19 cellular contexts compared by ENCODE assay signal in the genomic region with DNA sequence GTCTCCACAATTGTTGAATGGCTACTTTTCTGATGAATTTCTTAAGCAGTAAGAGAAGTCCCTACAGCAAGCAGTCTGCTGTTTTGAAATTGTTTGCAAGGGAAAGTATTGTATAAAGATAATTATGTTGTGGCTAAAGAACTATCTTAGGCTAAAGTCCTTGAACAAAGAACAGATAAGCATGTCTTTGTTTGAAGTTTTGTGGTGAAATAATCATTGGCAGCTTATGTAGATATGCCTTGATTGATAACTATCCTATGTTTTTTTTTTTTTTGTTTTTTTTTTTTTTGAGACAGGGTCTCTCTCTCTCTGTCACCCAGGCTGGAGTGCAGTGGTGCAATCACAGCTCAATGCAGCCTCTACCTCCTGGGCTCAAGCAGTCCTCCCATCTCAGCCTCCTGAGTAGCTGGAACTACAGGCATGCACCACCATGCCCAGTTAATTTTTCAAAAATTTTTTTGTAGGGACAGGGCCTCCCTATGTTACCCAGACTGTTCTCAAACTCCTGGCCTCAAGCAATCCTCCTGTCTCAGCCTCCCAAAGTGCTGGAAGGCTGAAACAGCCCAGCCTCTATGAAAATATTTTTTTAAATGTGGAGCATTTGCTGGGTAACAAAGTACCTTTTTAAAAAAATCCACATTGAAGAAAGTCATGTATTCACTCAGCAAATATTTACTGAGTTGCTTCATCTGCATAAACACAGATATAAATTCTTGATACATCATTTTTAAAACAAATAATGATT.
DNase-seq lines count a peak whose midpoint lies in the region; ATAC-seq, FAIRE-seq and TF ChIP-seq lines count a peak whose summit lies in the region.
"Had no signal": no experiment of that assay in that cellular context is flagged by ENCODE, and none has a peak within 500 bp of the region (broad histone marks: within the 10 kb centered on the region; RNA-seq: fewer than 3 reads in every experiment).

No MANE protein-coding gene starts in this region.

- H2AK5ac ChIP-seq in IMR-90 (ENCODE audit: low read depth, low read length): no peak overlapping the region
- no peak overlapping the region for H2AK5ac ChIP-seq in mesenchymal stem cell (ENCODE audit: low read length, severe bottlenecking)

- no peak overlapping the region for H3K56ac ChIP-seq in IMR-90 (ENCODE audit: extremely low read depth, insufficient read depth, low read length)

- CTCF ChIA-PET in A549 (lab: Yijun Ruan, JAX) (interaction anchor here (0.7 to 1.6 kb wide), 4 partner anchors 14 to 447 kb away, joined by 3 to 5 read pairs (median 4); no protein-coding TSS in a partner anchor), IMR-90 (lab: Yijun Ruan, JAX) (no interaction called here)

- H2AK9ac ChIP-seq in IMR-90 (replicated peaks; ENCODE audit: low read depth, low read length, poor library complexity): no peak overlapping the region

- POLR2A ChIA-PET in A549 (lab: Yijun Ruan, JAX): no interaction called here
- POLR2A ChIA-PET in IMR-90 (lab: Charles Lee; ENCODE audit: unreplicated experiment): no interaction called here

- H3K4ac ChIP-seq in IMR-90 (ENCODE audit: low read depth, low read length): no peak overlapping the region
- H3K4ac ChIP-seq in mesenchymal stem cell (ENCODE audit: low read depth in 1 of 2, low read length in 2 of 2): no peak overlapping the region

- TF ChIP-seq RAD21 in A549 (conservative IDR thresholded peaks at IDR 0.05 in 1 of 2, IDR thresholded peaks at IDR 0.05 in 1 of 2) (no peak), IMR-90 (IDR thresholded peaks at IDR 0.05; ENCODE audit: low read length) (no peak)

- H3K9me1 ChIP-seq in IMR-90 (ENCODE audit: insufficient read depth, low read length): no peaks in the 10 kb centered on the region

- H3K4me2 ChIP-seq in A549 (peak overlapping the region; percentile 44), IMR-90 (ENCODE audit: low read depth, low read length) (no peak overlapping the region), mesenchymal stem cell (ENCODE audit: low read length, poor library complexity, severe bottlenecking) (no peak overlapping the region)
- H3K4me2 ChIP-seq: KMS-11 had no signal

- H2AFZ ChIP-seq in IMR-90 (replicated peaks; ENCODE audit: low read length, poor library complexity) (no peak overlapping the region), mesenchymal stem cell (ENCODE audit: low read depth, low read length) (no peak overlapping the region)

- TF ChIP-seq EP300 in A549 (IDR thresholded peaks at IDR 0.05): no peak

- H3K27ac ChIP-seq in A549 (no peak overlapping the region), IMR-90 (ENCODE audit: insufficient read depth, low read length) (no peak overlapping the region), epithelial cell of prostate (peak overlapping the region; percentile 1), mesenchymal stem cell (ENCODE audit: low read length, poor library complexity, severe bottlenecking) (no peak overlapping the region)
- H3K27ac ChIP-seq: HL-60, KMS-11, SJSA1 had no signal

- H3K14ac ChIP-seq in IMR-90 (replicated peaks; ENCODE audit: low read depth, low read length): no peak overlapping the region
- no peak overlapping the region for H3K14ac ChIP-seq in mesenchymal stem cell (ENCODE audit: low read length in 2 of 2)

- no peak overlapping the region for H2BK20ac ChIP-seq in IMR-90 (ENCODE audit: low read depth, low read length)

- H3K9me3 ChIP-seq in A549 (no peaks in the 10 kb centered on the region), IMR-90 (ENCODE audit: control insufficient read depth, insufficient read depth, low read length) (no peaks in the 10 kb centered on the region), mesenchymal stem cell (ENCODE audit: control insufficient read depth, low read length) (no peaks in the 10 kb centered on the region)
- H3K9me3 ChIP-seq: SJSA1 had no signal

- FAIRE-seq in A549 (lab: Jason Lieb, UNC): no peak
- FAIRE-seq: H1, RCC 7860 had no signal

- dilution Hi-C loops in IMR-90 (cut with HindIII; ENCODE audit: low sequenced_read_pairs, unreplicated experiment): no loop called here

- no peak overlapping the region for H2BK12ac ChIP-seq in mesenchymal stem cell (ENCODE audit: low read length in 2 of 2)

- no peak for TF ChIP-seq POLR2A in A549 (IDR thresholded peaks at IDR 0.05; ENCODE audit: low read length)
- TF ChIP-seq POLR2A in IMR-90 (IDR thresholded peaks at IDR 0.05; ENCODE audit: low read depth, low read length): no peak

- BruUV-seq in IMR-90 (replicated peaks; lab: Mats Ljungman, UMichigan): no TSS peak

- H2BK120ac ChIP-seq in IMR-90 (ENCODE audit: low read depth, low read length): no peak overlapping the region
- H2BK120ac ChIP-seq in mesenchymal stem cell (ENCODE audit: low read depth, low read length): no peak overlapping the region

- in situ Hi-C loops in IMR-90 (cut with MboI; ENCODE audit: low sequenced_read_pairs): no loop called here

- H4K20me1 ChIP-seq in IMR-90 (ENCODE audit: insufficient read depth, low read length): no peaks in the 10 kb centered on the region

- no peak overlapping the region for H3K23ac ChIP-seq in IMR-90 (ENCODE audit: low read depth, low read length)
- no peak overlapping the region for H3K23ac ChIP-seq in mesenchymal stem cell (ENCODE audit: low read length in 2 of 2)

- H3K27me3 ChIP-seq in IMR-90 (ENCODE audit: control insufficient read depth, insufficient read depth, low read length) (peaks cover 4% of the 10 kb centered on the region; the same call in 1 of the 2 replicates), mesenchymal stem cell (ENCODE audit: control insufficient read depth in 1 of 2, insufficient read depth in 1 of 2, low read length in 2 of 2) (no peaks in the 10 kb centered on the region)

- no peaks in the 10 kb centered on the region for H3K36me3 ChIP-seq in IMR-90 (ENCODE audit: control insufficient read depth, insufficient read depth, low read length)
- no peaks in the 10 kb centered on the region for H3K36me3 ChIP-seq in mesenchymal stem cell (ENCODE audit: control insufficient read depth in 1 of 2, insufficient read depth in 2 of 2, low read depth in 1 of 2, low read length in 2 of 2)
- H3K36me3 ChIP-seq: SJSA1 had no signal

- no peak overlapping the region for H3K4me3 ChIP-seq in A549
- H3K4me3 ChIP-seq in IMR-90 (ENCODE audit: insufficient read depth, low read depth, low read length): no peak overlapping the region
- H3K4me3 ChIP-seq in mesenchymal stem cell (ENCODE audit: insufficient read depth in 1 of 2, low read depth in 1 of 2, low read length in 2 of 2): no peak overlapping the region
- H3K4me3 ChIP-seq: SJSA1 had no signal

- H4K8ac ChIP-seq in IMR-90 (ENCODE audit: low read depth in 2 of 2, low read length in 2 of 2) (no peak overlapping the region), mesenchymal stem cell (ENCODE audit: low read length) (no peak overlapping the region)

- H2BK15ac ChIP-seq in IMR-90 (ENCODE audit: low read depth, low read length): no peak overlapping the region
- H2BK15ac ChIP-seq in mesenchymal stem cell (ENCODE audit: low read depth, poor library complexity, severe bottlenecking): no peak overlapping the region

- no peaks in the 10 kb centered on the region for H3K79me1 ChIP-seq in IMR-90 (ENCODE audit: low read depth in 1 of 2, low read length in 2 of 2)
- H3K79me1 ChIP-seq in mesenchymal stem cell (replicated peaks; ENCODE audit: low read length, poor library complexity, severe bottlenecking): no peaks in the 10 kb centered on the region

- H3K9ac ChIP-seq in IMR-90 (ENCODE audit: low read depth, low read length): no peak overlapping the region
- H3K9ac ChIP-seq in mesenchymal stem cell (ENCODE audit: low read length): no peak overlapping the region
- H3K9ac ChIP-seq: KMS-11 had no signal

- intact Hi-C loops in IMR-90 (cut with micrococcal nuclease): no loop called here

- ATAC-seq in A549 (no peak), IMR-90 (ENCODE audit: low read depth) (no peak)
- ATAC-seq: HCT116 had no signal

- DNase-seq in A549 (ENCODE audit: low read depth in 1 of 2, low spot score in 1 of 2): no peak
- DNase-seq in IMR-90: peak; percentile 13
- no peak for DNase-seq in epithelial cell of prostate (ENCODE audit: low read depth, low spot score)
- peak; percentile 62 for DNase-seq in mesenchymal stem cell
- DNase-seq in GM10266 (ENCODE audit: extremely low spot score): no peak
- no peak for DNase-seq in amygdala (lab: John Stamatoyannopoulos, UW)
- DNase-seq in activated gamma-delta T cell (lab: John Stamatoyannopoulos, UW): no peak
- DNase-seq: 8988T; NCI-H1105; NCI-H2029 treated with DMSO at 0.1 percent for 48 hours; NCI-H510A treated with DMSO at 0.1 percent for 48 hours; NCI-H774; NK-92 treated with Interleukin-12 subunit alpha and Interleukin-12 subunit beta, amount 100 ng/mL, for 24 hours had no signal

- TF ChIP-seq CTCF in A549 (IDR thresholded peaks at IDR 0.05) (no peak), IMR-90 (conservative IDR thresholded peaks at IDR 0.05; ENCODE audit: low read depth, low read length) (no peak), GM10266 (IDR thresholded peaks at IDR 0.05; ENCODE audit: control insufficient read depth, insufficient read depth, low read depth, missing control alignments) (no peak)

- H3K4me1 ChIP-seq in A549 (peaks cover 27% of the 10 kb centered on the region), IMR-90 (ENCODE audit: control insufficient read depth, insufficient read depth, low read length) (peaks cover 14% of the 10 kb centered on the region), mesenchymal stem cell (ENCODE audit: control insufficient read depth, insufficient read depth, low read depth, low read length) (no peaks in the 10 kb centered on the region)

- H4K5ac ChIP-seq in IMR-90 (ENCODE audit: low read depth, low read length): no peak overlapping the region

- H3K18ac ChIP-seq in IMR-90 (ENCODE audit: low read depth, low read length) (no peak overlapping the region), mesenchymal stem cell (ENCODE audit: low read depth in 1 of 2, low read length in 2 of 2) (peak overlapping the region in 1 of 2 experiments; percentile 12)

- H4K91ac ChIP-seq in IMR-90 (ENCODE audit: insufficient read depth, low read depth, low read length) (no peak overlapping the region), mesenchymal stem cell (ENCODE audit: low read length) (no peak overlapping the region)

- no peak overlapping the region for H2BK5ac ChIP-seq in IMR-90 (ENCODE audit: low read depth, low read length, poor library complexity, severe bottlenecking)
- H2BK5ac ChIP-seq in mesenchymal stem cell (ENCODE audit: low read depth, low read length, poor library complexity, severe bottlenecking): no peak overlapping the region

TF ChIP-seq in A549, 52 proteins besides CTCF, POLR2A, EP300 and RAD21 (continues in another document):
- no peak for TF ChIP-seq HOXA7 (CRISPR knock-in tag; IDR thresholded peaks at IDR 0.05)

TF ChIP-seq in IMR-90, 13 proteins besides CTCF, POLR2A, EP300 and RAD21 (continues in another document):
- TF ChIP-seq CHD1 (IDR thresholded peaks at IDR 0.05; ENCODE audit: low read depth, low read length) (no peak), MAZ (IDR thresholded peaks at IDR 0.05; ENCODE audit: borderline replicate concordance, low read depth, low read length) (no peak), BHLHE40 (IDR thresholded peaks at IDR 0.05; ENCODE audit: low read depth, low read length) (no peak), NFE2L2 (IDR thresholded peaks at IDR 0.05; ENCODE audit: low read depth, low read length) (no peak)

Comparison
In these comparisons a context has a peak if more than half of its experiments do, and no peak if none do; other contexts are left out.
1. DNase-seq: peak in IMR-90 (single experiment) and mesenchymal stem cell (single experiment); none in A549 (0 of 2), epithelial cell of prostate (single experiment), GM10266 (single experiment), amygdala (0 of 56) and activated gamma-delta T cell (single experiment).